In the genomic region with DNA sequence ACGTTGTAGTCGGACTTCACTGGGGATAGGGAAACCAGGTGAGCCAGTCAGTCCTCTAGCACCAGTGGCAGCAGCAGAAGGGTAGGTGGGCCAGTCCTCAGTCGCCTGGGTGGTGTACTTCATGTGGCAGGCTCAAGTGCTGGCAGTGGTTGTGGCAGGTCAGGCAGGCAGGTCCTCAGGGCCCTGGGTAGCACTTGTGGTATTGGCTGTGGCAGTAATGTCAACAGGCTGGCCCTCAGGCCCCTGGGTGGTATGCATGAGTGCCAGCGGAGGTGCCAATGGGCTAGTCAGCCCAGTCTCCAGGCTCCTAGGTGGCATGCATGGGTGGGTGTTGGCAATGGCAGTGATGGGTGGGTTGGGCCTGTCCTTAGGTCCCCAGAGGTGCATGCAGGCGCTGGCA, we compare ENCODE assay signal across 22 cellular contexts.
"Had no signal": no experiment of that assay in that cellular context is flagged by ENCODE, and none has a peak within 500 bp of the region (broad histone marks: within the 10 kb centered on the region; RNA-seq: fewer than 3 reads in every experiment).

No MANE protein-coding gene starts in this region.

- H3K27ac ChIP-seq: brain microvascular endothelial cell, cardiac muscle cell had no signal

- H3K4me1 Mint-ChIP-seq: activated CD8-positive, alpha-beta memory T cell treated with anti-CD3 and anti-CD28 coated beads, Interleukin-2, amount 10 ng/mL, durations not matched to agents 7 days and 5 days; activated T-helper 17 cell treated with anti-CD3 and anti-CD28 coated beads, Interleukin-2, amount 50 U/mL, for 72 hours had no signal

- H3K4me3 ChIP-seq: cardiac muscle cell had no signal

- H3K27me3 ChIP-seq: brain microvascular endothelial cell, cardiac muscle cell had no signal

- H3K4me3 Mint-ChIP-seq: activated CD8-positive, alpha-beta memory T cell treated with anti-CD3 and anti-CD28 coated beads, Interleukin-2, amount 10 ng/mL, durations not matched to agents 7 days and 5 days; activated naive CD4-positive, alpha-beta T cell treated with anti-CD3 and anti-CD28 coated beads for 36 hours; activated naive CD8-positive, alpha-beta T cell; activated T-cell treated with anti-CD3 and anti-CD28 coated beads, Interleukin-2, amount 50 U/mL, for 4 hours; activated T-helper 17 cell treated with anti-CD3 and anti-CD28 coated beads, Interleukin-2, amount 50 U/mL, for 72 hours; T-helper 1 cell treated with Interleukin-12 subunit alpha and Interleukin-12 subunit beta and Interleukin-4 antibody, amounts not matched to agents 30 μg/mL and 1 μg/mL, for 36 hours had no signal

- H3K27ac Mint-ChIP-seq: activated CD8-positive, alpha-beta memory T cell treated with anti-CD3 and anti-CD28 coated beads, Interleukin-2, amount 10 ng/mL, durations not matched to agents 7 days and 5 days; activated naive CD4-positive, alpha-beta T cell treated with anti-CD3 and anti-CD28 coated beads for 36 hours; activated naive CD8-positive, alpha-beta T cell; activated T-helper 17 cell treated with anti-CD3 and anti-CD28 coated beads, Interleukin-2, amount 50 U/mL, for 72 hours; T-helper 1 cell treated with Interleukin-12 subunit alpha and Interleukin-12 subunit beta and Interleukin-4 antibody, amounts not matched to agents 30 μg/mL and 1 μg/mL, for 36 hours had no signal

- H3K36me3 ChIP-seq: cardiac muscle cell had no signal

- H3K27me3 Mint-ChIP-seq: activated CD8-positive, alpha-beta memory T cell treated with anti-CD3 and anti-CD28 coated beads, Interleukin-2, amount 10 ng/mL, durations not matched to agents 7 days and 5 days; activated naive CD8-positive, alpha-beta T cell; activated T-helper 17 cell treated with anti-CD3 and anti-CD28 coated beads, Interleukin-2, amount 50 U/mL, for 72 hours had no signal

- ATAC-seq: activated CD8-positive, alpha-beta memory T cell treated with anti-CD3 and anti-CD28 coated beads, Interleukin-2, amount 10 ng/mL, durations not matched to agents 7 days and 5 days; activated T-cell treated with anti-CD3 and anti-CD28 coated beads, Interleukin-2, amount 50 U/mL, for 4 hours; activated T-helper 17 cell treated with anti-CD3 and anti-CD28 coated beads, Interleukin-2, amount 50 U/mL, for 72 hours had no signal

- DNase-seq: activated CD4-positive, alpha-beta T cell treated with anti-CD3 and anti-CD28 coated beads for 48 hours; activated CD4-positive, alpha-beta T cell treated with anti-CD3 and anti-CD28 coated beads, Interleukin-2, amount 50 U/mL, for 4 hours; activated CD4-positive, CD25-positive, alpha-beta regulatory T cell treated with anti-CD3 and anti-CD28 coated beads, Interleukin-2, amount 50 U/mL, for 72 hours; activated CD8-positive, alpha-beta memory T cell treated with anti-CD3 and anti-CD28 coated beads, Interleukin-2, amount 10 ng/mL, durations not matched to agents 7 days and 5 days; activated gamma-delta T cell; activated naive CD4-positive, alpha-beta T cell treated with anti-CD3 and anti-CD28 coated beads for 36 hours; activated T-cell treated with anti-CD3 and anti-CD28 coated beads, Interleukin-2, amount 50 U/mL, for 4 hours; amygdala; brain microvascular endothelial cell; Karpas-422; MM.1S; NCI-H1048; NCI-H146; NCI-H187 treated with DMSO at 0.1 percent for 48 hours; NCI-H2081 treated with DMSO at 0.1 percent for 48 hours; NCI-H446; NCI-H524; SHP77 treated with DMSO at 0.1 percent for 48 hours had no signal
